In genomic region chr3:124621498-124621897, GRCh38 we compare ENCODE assay signal across 31 cellular contexts.
A peak's percentile ranks its signal among the peaks of the same experiment; 100 is the strongest.
DNase-seq lines count a peak whose midpoint lies in the region; ATAC-seq and TF ChIP-seq lines count a peak whose summit lies in the region.
"Had no signal": no experiment of that assay in that cellular context is flagged by ENCODE, and none has a peak within 500 bp of the region (broad histone marks: within the 10 kb centered on the region; RNA-seq: fewer than 3 reads in every experiment).

No MANE protein-coding gene starts in this region.

- H3K4me1 Mint-ChIP-seq in CD8-positive, alpha-beta memory T cell, result peaks cover 20 to 31% (median 31%) of the 10 kb centered on the region in 3 donors

- no peaks in the 10 kb centered on the region for H3K27me3 Mint-ChIP-seq in CD8-positive, alpha-beta memory T cell
- H3K27me3 Mint-ChIP-seq: activated B cell treated with CpG ODN at 0.5 μM for 24 hours; activated naive CD8-positive, alpha-beta T cell treated with anti-CD3 and anti-CD28 coated beads, Interleukin-2, amount 50 U/mL, for 24 hours had no signal

- H3K9me3 Mint-ChIP-seq in CD8-positive, alpha-beta memory T cell, result no peaks in the 10 kb centered on the region
- H3K9me3 Mint-ChIP-seq: activated B cell treated with CpG ODN at 0.5 μM for 24 hours; activated naive CD8-positive, alpha-beta T cell treated with anti-CD3 and anti-CD28 coated beads, Interleukin-2, amount 50 U/mL, for 24 hours; naive thymus-derived CD8-positive, alpha-beta T cell; stimulated activated effector memory CD8-positive, alpha-beta T cell treated with anti-CD3 and anti-CD28 coated beads, Interleukin-12 subunit alpha, Interleukin-12 subunit beta, amount 100 ng/mL, for 72 hours had no signal

- H3K27me3 ChIP-seq in BLaER1, result no peaks in the 10 kb centered on the region
- no peaks in the 10 kb centered on the region for H3K27me3 ChIP-seq in CD8-positive, alpha-beta memory T cell (ENCODE audit: insufficient read depth, low read length, poor library complexity, severe bottlenecking)
- H3K27me3 ChIP-seq: cardiac muscle cell, colonic mucosa, Peyer's patch had no signal

- no peaks in the 10 kb centered on the region for H4K20me1 ChIP-seq in BLaER1

- peaks cover 11% of the 10 kb centered on the region for H3K4me1 ChIP-seq in BLaER1
- peaks cover 13% of the 10 kb centered on the region for H3K4me1 ChIP-seq in CD8-positive, alpha-beta memory T cell (ENCODE audit: insufficient read depth, low read length)
- H3K4me1 ChIP-seq: colonic mucosa had no signal

- no peak for TF ChIP-seq CTCF in fibroblast of pulmonary artery (IDR thresholded peaks at IDR 0.05; ENCODE audit: low read length, missing control alignments)

- no peak overlapping the region for H3K27ac ChIP-seq in BLaER1
- peak overlapping the region; percentile 44 for H3K27ac ChIP-seq in CD8-positive, alpha-beta memory T cell (ENCODE audit: low read depth, low read length)
- H3K27ac ChIP-seq: HL-60 had no signal

- H3K27ac Mint-ChIP-seq in CD8-positive, alpha-beta memory T cell, result peak overlapping the region in 2 of 8 donors; percentile 11 to 52
- H3K27ac Mint-ChIP-seq: activated B cell treated with CpG ODN at 0.5 μM for 24 hours had no signal

- no peaks in the 10 kb centered on the region for H3K36me3 ChIP-seq in BLaER1
- H3K36me3 ChIP-seq in CD8-positive, alpha-beta memory T cell (ENCODE audit: insufficient read depth, low read length), result no peaks in the 10 kb centered on the region
- H3K36me3 ChIP-seq: cardiac muscle cell, colonic mucosa, lower lobe of right lung, Peyer's patch had no signal

- H3K4me3 ChIP-seq in BLaER1 (no peak overlapping the region), fibroblast of pulmonary artery (replicated peaks; ENCODE audit: low read depth, low read length) (no peak overlapping the region)
- H3K4me3 ChIP-seq in CD8-positive, alpha-beta memory T cell (ENCODE audit: low read length), result no peak overlapping the region
- H3K4me3 ChIP-seq: cardiac muscle cell, colonic mucosa, lower lobe of right lung, psoas muscle had no signal

- CTCF ChIA-PET in CD8-positive, alpha-beta memory T cell (lab: Charles Lee), result no interaction called here

- no peak for ATAC-seq in GM21825 (IDR thresholded peaks at IDR 0.05; ENCODE audit: unreplicated experiment)
- ATAC-seq: activated CD8-positive, alpha-beta memory T cell treated with anti-CD3 and anti-CD28 coated beads, Interleukin-2, amount 10 ng/mL, durations not matched to agents 7 days and 5 days; naive thymus-derived CD8-positive, alpha-beta T cell had no signal

- no peak for DNase-seq in CD8-positive, alpha-beta memory T cell
- DNase-seq in UCSD-AML1 (lab: John Stamatoyannopoulos, UW; ENCODE audit: unreplicated experiment) (peak; percentile 63), fibroblast of pulmonary artery (ENCODE audit: low read depth) (peak; percentile 39), Kasumi-1 (lab: John Stamatoyannopoulos, UW) (no peak), Ammon's horn (ENCODE audit: low spot score) (no peak), epidermal melanocyte (ENCODE audit: insufficient read length, low spot score) (no peak)
- DNase-seq: activated B cell treated with CpG ODN at 0.5 μM for 24 hours; activated CD4-positive, alpha-beta T cell treated with anti-CD3 and anti-CD28 coated beads, Interleukin-2, amount 50 U/mL, for 1 hour; activated CD8-positive, alpha-beta memory T cell treated with anti-CD3 and anti-CD28 coated beads, Interleukin-2, amount 10 ng/mL, durations not matched to agents 7 days and 5 days; activated naive CD8-positive, alpha-beta T cell treated with anti-CD3 and anti-CD28 coated beads, Interleukin-2, amount 50 U/mL, for 24 hours; activated T-cell treated with anti-CD3 and anti-CD28 coated beads, Interleukin-2, amount 50 U/mL, for 48 hours; colonic mucosa; effector CD8-positive, alpha-beta T cell; foreskin fibroblast; H7; Karpas-422; kidney glomerular epithelial cell; lower lobe of right lung; MV-4-11; naive thymus-derived CD8-positive, alpha-beta T cell; NCI-H1436 treated with DMSO at 0.1 percent for 48 hours; Peyer's patch; psoas muscle; SIG-M5; substantia nigra; T-helper 9 cell had no signal

- no peaks in the 10 kb centered on the region for H3K9me3 ChIP-seq in BLaER1
- no peaks in the 10 kb centered on the region for H3K9me3 ChIP-seq in CD8-positive, alpha-beta memory T cell (ENCODE audit: low read length)
- H3K9me3 ChIP-seq: colonic mucosa, lower lobe of right lung, Peyer's patch, psoas muscle had no signal

- H3K36me3 Mint-ChIP-seq in CD8-positive, alpha-beta memory T cell, result peaks cover 0 to 4% (median 2%) of the 10 kb centered on the region in 3 donors
- H3K36me3 Mint-ChIP-seq: naive thymus-derived CD8-positive, alpha-beta T cell; stimulated activated effector memory CD8-positive, alpha-beta T cell treated with anti-CD3 and anti-CD28 coated beads, Interleukin-12 subunit alpha, Interleukin-12 subunit beta, amount 100 ng/mL, for 72 hours had no signal

- H3K4me3 Mint-ChIP-seq in CD8-positive, alpha-beta memory T cell, result no peak overlapping the region
- H3K4me3 Mint-ChIP-seq: activated B cell treated with CpG ODN at 0.5 μM for 24 hours; activated CD8-positive, alpha-beta memory T cell treated with anti-CD3 and anti-CD28 coated beads, Interleukin-2, amount 10 ng/mL, durations not matched to agents 7 days and 5 days; stimulated activated effector memory CD8-positive, alpha-beta T cell treated with anti-CD3 and anti-CD28 coated beads, Interleukin-12 subunit alpha, Interleukin-12 subunit beta, amount 100 ng/mL, for 72 hours had no signal

- POLR2A ChIA-PET in CD8-positive, alpha-beta memory T cell (lab: Charles Lee), result no interaction called here

- H3K9ac ChIP-seq in BLaER1, result no peak overlapping the region

- peak overlapping the region; percentile 31; the same call in 1 of the 2 replicates for H3K4me2 ChIP-seq in BLaER1

Comparison
In these comparisons a context has a peak if more than half of its experiments do, and no peak if none do; other contexts are left out.
1. DNase-seq: peak in UCSD-AML1 (single experiment) and fibroblast of pulmonary artery (single experiment); none in CD8-positive, alpha-beta memory T cell (0 of 5), Kasumi-1 (0 of 2), Ammon's horn (single experiment) and epidermal melanocyte (single experiment).